ENCODE assay signal across 10 cellular contexts in genomic region chr22:46115755-46116490, GRCh38. TPM values are rescaled to one million over a fixed set of nuclear protein-coding genes. Genes with fewer than 3 reads are reported as not detected.
DNase-seq lines count a peak whose midpoint lies in the region; ATAC-seq and TF ChIP-seq lines count a peak whose summit lies in the region.
"Had no signal": no experiment of that assay in that cellular context is flagged by ENCODE, and none has a peak within 500 bp of the region (broad histone marks: within the 10 kb centered on the region; RNA-seq: fewer than 3 reads in every experiment).

No MANE protein-coding gene starts in this region.

- intact Hi-C loops in IMR-90 (cut with micrococcal nuclease), result loop anchor here (1.0 to 5.0 kb wide), 3 partner anchors 44 to 121 kb away; no protein-coding TSS in a partner anchor
- intact Hi-C loops in lower lobe of right lung (cut with DNase I), result loop anchor here (10.0 kb wide), 1 partner anchor 111 kb away; no protein-coding TSS in a partner anchor

- H4K20me1 ChIP-seq in IMR-90 (ENCODE audit: insufficient read depth, low read length), result peaks cover 2% of the 10 kb centered on the region

- H3K56ac ChIP-seq in IMR-90 (ENCODE audit: extremely low read depth, insufficient read depth, low read length), result no peak overlapping the region

- CTCF ChIA-PET in IMR-90 (lab: Yijun Ruan, JAX), result interaction anchor here (0.7 to 4.0 kb wide), 3 partner anchors 43 to 110 kb away, joined by 3 to 24 read pairs (median 6); no protein-coding TSS in a partner anchor

- DNase-seq in IMR-90 (no peak), coronary artery (ENCODE audit: low spot score) (no peak), lower lobe of right lung (no peak), thoracic aorta (ENCODE audit: low spot score) (no peak), NCI-H2227 (lab: John Stamatoyannopoulos, UW; ENCODE audit: unreplicated experiment) (no peak), mucosa of gallbladder (ENCODE audit: low spot score) (no peak), activated gamma-delta T cell (lab: John Stamatoyannopoulos, UW) (no peak)

- H3K9me1 ChIP-seq in IMR-90 (ENCODE audit: insufficient read depth, low read length), result no peaks in the 10 kb centered on the region

- no peak overlapping the region for H2BK15ac ChIP-seq in IMR-90 (ENCODE audit: low read depth, low read length)

- 0 out of 2 replicates have a peak overlapping the region, but pooled peaks have one; percentile 16 for H3K14ac ChIP-seq in IMR-90 (replicated peaks; ENCODE audit: low read depth, low read length)

- peak overlapping the region; percentile 69; the same call in 1 of the 2 replicates for H3K4ac ChIP-seq in IMR-90 (ENCODE audit: low read depth, low read length)

- peak overlapping the region; percentile 13; the same call in 1 of the 2 replicates for H4K91ac ChIP-seq in IMR-90 (ENCODE audit: insufficient read depth, low read depth, low read length)

- H3K79me1 ChIP-seq in IMR-90 (ENCODE audit: low read depth in 1 of 2, low read length in 2 of 2), result peaks cover 0 to 3% of the 10 kb centered on the region in 2 experiments; a peak in 1 of 4 replicates

- peak overlapping the region; percentile 46; the same call in 1 of the 2 replicates for H4K5ac ChIP-seq in IMR-90 (ENCODE audit: low read depth, low read length)

- no peak for TF ChIP-seq RAD21 in IMR-90 (IDR thresholded peaks at IDR 0.05; ENCODE audit: low read length)

- no peak overlapping the region for H2BK20ac ChIP-seq in IMR-90 (ENCODE audit: low read depth, low read length)

- 0 out of 2 replicates have a peak overlapping the region, but pooled peaks have one; percentile 32 for H2BK120ac ChIP-seq in IMR-90 (ENCODE audit: low read depth, low read length)

- BruUV-seq in IMR-90 (replicated peaks; lab: Mats Ljungman, UMichigan), result no TSS peak

- 0 out of 2 replicates have a peak overlapping the region, but pooled peaks have one; percentile 16 for H3K4me2 ChIP-seq in IMR-90 (ENCODE audit: low read depth, low read length)

- no peak overlapping the region for H3K23ac ChIP-seq in IMR-90 (ENCODE audit: low read depth, low read length)

- peak overlapping the region; percentile 71 for H2AFZ ChIP-seq in IMR-90 (replicated peaks; ENCODE audit: low read length, poor library complexity)
- H2AFZ ChIP-seq: parathyroid adenoma had no signal

- H3K18ac ChIP-seq in IMR-90 (ENCODE audit: low read depth, low read length), result no peak overlapping the region

- H3K9me3 ChIP-seq in IMR-90 (ENCODE audit: control insufficient read depth, insufficient read depth, low read length) (no peaks in the 10 kb centered on the region), lower lobe of right lung (no peaks in the 10 kb centered on the region), thoracic aorta (no peaks in the 10 kb centered on the region)

- peak overlapping the region; percentile 22 for H2BK5ac ChIP-seq in IMR-90 (ENCODE audit: low read depth, low read length, poor library complexity, severe bottlenecking)

- ATAC-seq in IMR-90 (ENCODE audit: low read depth) (peak; percentile 3; the same call in 1 of the 2 replicates), lower lobe of right lung (peak in 1 of 2 donors; percentile 1), thoracic aorta (ENCODE audit: insufficient number of reproducible peaks, low FRiP score, low read depth) (no peak), GM21447 (IDR thresholded peaks at IDR 0.05; ENCODE audit: unreplicated experiment) (no peak)

- H2AK9ac ChIP-seq in IMR-90 (replicated peaks; ENCODE audit: low read depth, low read length, poor library complexity), result peak overlapping the region; percentile 91

- TF ChIP-seq POLR2A in IMR-90 (IDR thresholded peaks at IDR 0.05; ENCODE audit: low read depth, low read length), result no peak

- H3K4me3 ChIP-seq in IMR-90 (ENCODE audit: insufficient read depth, low read depth, low read length) (no peak overlapping the region), coronary artery (peak overlapping the region; percentile 42), lower lobe of right lung (no peak overlapping the region), thoracic aorta (no peak overlapping the region)
- H3K4me3 ChIP-seq: GM12878 had no signal

- no peaks in the 10 kb centered on the region for H3K27me3 ChIP-seq in IMR-90 (ENCODE audit: control insufficient read depth, insufficient read depth, low read length)
- no peaks in the 10 kb centered on the region for H3K27me3 ChIP-seq in lower lobe of right lung (ENCODE audit: low read depth)
- H3K27me3 ChIP-seq in thoracic aorta (replicated peaks; ENCODE audit: insufficient read depth), result no peaks in the 10 kb centered on the region

- POLR2A ChIA-PET in IMR-90 (lab: Charles Lee; ENCODE audit: unreplicated experiment), result no interaction called here

- in situ Hi-C loops in IMR-90 (cut with MboI; ENCODE audit: low sequenced_read_pairs), result loop anchor here (5.0 kb wide), 1 partner anchor 109 kb away; no protein-coding TSS in a partner anchor

- H2AK5ac ChIP-seq in IMR-90 (ENCODE audit: low read depth, low read length), result peak overlapping the region; percentile 70; the same call in 1 of the 2 replicates

- H3K27ac ChIP-seq in IMR-90 (ENCODE audit: insufficient read depth, low read length) (peak overlapping the region; percentile 20), coronary artery (peak overlapping the region; percentile 55 to 85), lower lobe of right lung (peak overlapping the region; percentile 65), thoracic aorta (peak overlapping the region; percentile 65 to 92)
- H3K27ac ChIP-seq: parathyroid adenoma had no signal

- peaks cover 15% of the 10 kb centered on the region for H3K4me1 ChIP-seq in IMR-90 (ENCODE audit: control insufficient read depth, insufficient read depth, low read length)
- peaks cover 38% of the 10 kb centered on the region for H3K4me1 ChIP-seq in lower lobe of right lung
- H3K4me1 ChIP-seq in thoracic aorta (ENCODE audit: control insufficient read depth in 1 of 2, low read depth in 2 of 2), result peaks cover 21 to 53% of the 10 kb centered on the region in 2 donors
- H3K4me1 ChIP-seq: parathyroid adenoma had no signal

- dilution Hi-C loops in IMR-90 (cut with HindIII; ENCODE audit: low sequenced_read_pairs, unreplicated experiment), result no loop called here

- 90% methylated on average over 8 of the region's 23 CpGs; no CpG with 5 or more reads in 1 of the 2 experiments for WGBS in IMR-90 (ENCODE audit: extremely low coverage in 2 of 2, insufficient read length in 1 of 2), 2 experiments

- no peak for TF ChIP-seq CTCF in IMR-90 (conservative IDR thresholded peaks at IDR 0.05; ENCODE audit: low read depth, low read length)
- no peak for TF ChIP-seq CTCF in coronary artery (IDR thresholded peaks at IDR 0.05)
- TF ChIP-seq CTCF in lower lobe of right lung (IDR thresholded peaks at IDR 0.05), result no peak
- no peak for TF ChIP-seq CTCF in thoracic aorta (IDR thresholded peaks at IDR 0.05)

- peaks cover 29% of the 10 kb centered on the region for H3K36me3 ChIP-seq in IMR-90 (ENCODE audit: control insufficient read depth, insufficient read depth, low read length)
- H3K36me3 ChIP-seq in lower lobe of right lung, result peaks cover 27% of the 10 kb centered on the region
- H3K36me3 ChIP-seq in thoracic aorta, result peaks cover 11% of the 10 kb centered on the region

- H3K9ac ChIP-seq in IMR-90 (ENCODE audit: low read depth, low read length), result no peak overlapping the region; the same call in 1 of the 2 replicates
- H3K9ac ChIP-seq: parathyroid adenoma had no signal

- H4K8ac ChIP-seq in IMR-90 (ENCODE audit: low read depth in 2 of 2, low read length in 2 of 2), result peak overlapping the region in 1 of 2 experiments; percentile 47; a peak in 1 of 4 replicates

TF ChIP-seq in IMR-90, 13 proteins besides CTCF, POLR2A, EP300 and RAD21:
- TF ChIP-seq USF2 (IDR thresholded peaks at IDR 0.05; ENCODE audit: low read depth, low read length) (no peak), MAFK (IDR thresholded peaks at IDR 0.05; ENCODE audit: low read depth, low read length) (no peak), ELK1 (IDR thresholded peaks at IDR 0.05; ENCODE audit: borderline replicate concordance, low read depth, low read length) (no peak), BHLHE40 (IDR thresholded peaks at IDR 0.05; ENCODE audit: low read depth, low read length) (no peak), NFE2L2 (IDR thresholded peaks at IDR 0.05; ENCODE audit: low read depth, low read length) (no peak), CEBPB (IDR thresholded peaks at IDR 0.05; ENCODE audit: low read depth, low read length) (no peak), MXI1 (IDR thresholded peaks at IDR 0.05; ENCODE audit: borderline replicate concordance, low read depth, low read length) (no peak), RFX5 (IDR thresholded peaks at IDR 0.05; ENCODE audit: low read depth, low read length) (no peak), RCOR1 (IDR thresholded peaks at IDR 0.05; ENCODE audit: insufficient replicate concordance, low read length) (no peak), MAZ (IDR thresholded peaks at IDR 0.05; ENCODE audit: borderline replicate concordance, low read depth, low read length) (no peak), CHD1 (IDR thresholded peaks at IDR 0.05; ENCODE audit: low read depth, low read length) (no peak), SMC3 (IDR thresholded peaks at IDR 0.05; ENCODE audit: low read depth, low read length) (no peak), FOS (IDR thresholded peaks at IDR 0.05; ENCODE audit: low read depth, low read length) (no peak)

RNA-seq across cellular contexts. Expression of gene PPARA, which starts 34.4 kb away (rescaled TPM):
- total RNA-seq in IMR-90 (2012; rRNA removed), result 6.1 and 7.0 TPM in 2 replicates
- 3.1 and 3.3 TPM in 2 replicates for polyA plus RNA-seq in IMR-90 (2012; rRNA removed)
- polyA plus RNA-seq in IMR-90 (2012; cell fraction: cytosol; rRNA removed), result 3.2 and 3.3 TPM in 2 replicates
- polyA plus RNA-seq in IMR-90 (2012; cell fraction: nucleus; rRNA removed; ENCODE audit: low replicate concordance), result 3.0 and 5.9 TPM in 2 replicates
- 20.5 TPM for total RNA-seq in lower lobe of right lung
- total RNA-seq in thoracic aorta, result 10 to 100 TPM; 21.9 to 67.8 TPM
- 51.3 TPM for total RNA-seq in mucosa of gallbladder

Comparison
In these comparisons a context has a peak if more than half of its experiments do, and no peak if none do; other contexts are left out.
1. H3K27ac ChIP-seq: peak in every context shown above with its lines; median percentile 78 in thoracic aorta; 70 in coronary artery; 65 in lower lobe of right lung; 20 in IMR-90.